Comparison of ENCODE assay signal across 11 cellular contexts in genomic region chr2:200199576-200200263, GRCh38.
DNase-seq lines count a peak whose midpoint lies in the region; ATAC-seq, FAIRE-seq and TF ChIP-seq lines count a peak whose summit lies in the region.
"Had no signal": no experiment of that assay in that cellular context is flagged by ENCODE, and none has a peak within 500 bp of the region (broad histone marks: within the 10 kb centered on the region; RNA-seq: fewer than 3 reads in every experiment).

No MANE protein-coding gene starts in this region.

- no peak for TF ChIP-seq EP300 in H1 (IDR thresholded peaks at IDR 0.05; ENCODE audit: borderline replicate concordance in 1 of 2, low read depth in 2 of 2, low read length in 2 of 2)

- H3K14ac ChIP-seq in H1 (ENCODE audit: insufficient read length), result no peak overlapping the region

- peaks cover 12 to 39% (median 19%) of the 10 kb centered on the region in 10 experiments for H3K4me1 ChIP-seq in BLaER1 treated with 17β-estradiol and CSF1 and Interleukin-3, amounts not matched to agents 10 nM and 100 nM
- H3K4me1 ChIP-seq in H1 (replicated peaks in 1 of 4; ENCODE audit: control insufficient read depth in 3 of 4, insufficient read depth in 4 of 4, low read length in 3 of 4), result peaks cover 5 to 22% (median 10%) of the 10 kb centered on the region in 4 experiments
- no peaks in the 10 kb centered on the region for H3K4me1 ChIP-seq in psoas muscle
- H3K4me1 ChIP-seq: suprapubic skin had no signal

- POLR2A ChIA-PET in H1 (lab: Charles Lee; ENCODE audit: partially characterized antibody), result interaction anchor here (0.6 to 1.2 kb wide), 4 partner anchors 31 to 168 kb away, joined by 3 to 6 read pairs (median 4); no protein-coding TSS in a partner anchor

- CTCF ChIA-PET in H1 (lab: Charles Lee; ENCODE audit: partially characterized antibody), result interaction anchor here (0.7 to 3.8 kb wide), 23 partner anchors 10 to 283 kb away, joined by 3 to 25 read pairs (median 4); partner anchors contain the start of gene SPATS2L

- H3K27me3 ChIP-seq in BLaER1 treated with 17β-estradiol and CSF1 and Interleukin-3, amounts not matched to agents 10 nM and 100 nM, result no peaks in the 10 kb centered on the region
- H3K27me3 ChIP-seq in H1 (replicated peaks in 1 of 4; ENCODE audit: control insufficient read depth in 3 of 4, extremely low read depth in 1 of 4, insufficient read depth in 3 of 4, low read length in 3 of 4) (no peaks in the 10 kb centered on the region), psoas muscle (ENCODE audit: insufficient read depth in 3 of 3, low read length in 2 of 3) (no peaks in the 10 kb centered on the region)
- H3K27me3 ChIP-seq: suprapubic skin had no signal

- TF ChIP-seq CTCF in GM12874 (IDR thresholded peaks at IDR 0.05; ENCODE audit: insufficient read depth, low read depth, low read length) (peak; percentile 20; the same call in 1 of the 2 replicates), H1 (IDR thresholded peaks at IDR 0.05; ENCODE audit: control extremely low read depth in 1 of 3, insufficient read depth in 1 of 3, low read depth in 1 of 3, low read length in 3 of 3) (peak; percentile 40 to 58 (median 48)), psoas muscle (IDR thresholded peaks at IDR 0.05) (no peak)

- H3K79me2 ChIP-seq in H1 (ENCODE audit: control insufficient read depth in 1 of 2, insufficient read depth in 2 of 2, low read length in 2 of 2), result no peaks in the 10 kb centered on the region

- H2AK5ac ChIP-seq in H1 (ENCODE audit: low read depth, low read length), result peak overlapping the region; percentile 49; the same call in 1 of the 2 replicates

- peak overlapping the region; percentile 83 for H4K5ac ChIP-seq in H1 (ENCODE audit: insufficient read length, low read depth, low read length)

- peak overlapping the region in 8 of 11 experiments; percentile 3 to 75 (median 60); a peak in 15 of 22 replicates for H3K27ac ChIP-seq in BLaER1 treated with 17β-estradiol and CSF1 and Interleukin-3, amounts not matched to agents 10 nM and 100 nM
- H3K27ac ChIP-seq in H1 (ENCODE audit: low read depth, low read length) (peak overlapping the region; percentile 52; the same call in 1 of the 2 replicates), psoas muscle (no peak overlapping the region)
- H3K27ac ChIP-seq: suprapubic skin had no signal

- peak overlapping the region in 3 of 11 experiments; percentile 37 to 45 (median 39); a peak in 3 of 22 replicates for H3K9ac ChIP-seq in BLaER1 treated with 17β-estradiol and CSF1 and Interleukin-3, amounts not matched to agents 10 nM and 100 nM
- H3K9ac ChIP-seq in H1 (replicated peaks in 1 of 4; ENCODE audit: extremely low read depth in 1 of 4, low read depth in 3 of 4, low read length in 3 of 4), result no peak overlapping the region

- peak overlapping the region; percentile 97 for H4K91ac ChIP-seq in H1 (replicated peaks; ENCODE audit: insufficient read length, low read length)

- H3K4me2 ChIP-seq in BLaER1 treated with 17β-estradiol and CSF1 and Interleukin-3, amounts not matched to agents 10 nM and 100 nM, result peak overlapping the region; percentile 30 to 95 (median 77)
- no peak overlapping the region; a peak in 1 of 4 replicates for H3K4me2 ChIP-seq in H1 (ENCODE audit: insufficient read depth in 1 of 2, low read depth in 2 of 2, low read length in 2 of 2)

- no peak overlapping the region; the same call in 1 of the 2 replicates for H4K8ac ChIP-seq in H1 (ENCODE audit: extremely low read depth, insufficient read depth, low read length)

- H4K20me1 ChIP-seq in BLaER1 treated with 17β-estradiol and CSF1 and Interleukin-3, amounts not matched to agents 10 nM and 100 nM, result 0 out of 22 replicates have a peak, but pooled peaks cover 0 to 3% (median 0%) of the 10 kb centered on the region in 11 experiments
- H4K20me1 ChIP-seq in H1 (replicated peaks in 1 of 2; ENCODE audit: control insufficient read depth in 1 of 2, insufficient read depth in 2 of 2, low read length in 2 of 2), result no peaks in the 10 kb centered on the region

- H2BK5ac ChIP-seq in H1 (ENCODE audit: low read depth, low read length), result peak overlapping the region; percentile 97

- no peaks in the 10 kb centered on the region; the same call in 1 of the 2 replicates for H3K79me1 ChIP-seq in H1 (ENCODE audit: low read depth, low read length)

- peaks cover 2% of the 10 kb centered on the region; the same call in 1 of the 2 replicates for H3K23me2 ChIP-seq in H1 (ENCODE audit: low read depth, low read length)

- H3K4me3 ChIP-seq in BLaER1 treated with 17β-estradiol and CSF1 and Interleukin-3, amounts not matched to agents 10 nM and 100 nM, result peak overlapping the region in 2 of 10 experiments; percentile 5 to 36; a peak in 4 of 20 replicates
- H3K4me3 ChIP-seq in H1 (ENCODE audit: extremely low read depth in 1 of 4, insufficient read depth in 2 of 4, low read depth in 3 of 4, low read length in 4 of 4) (no peak overlapping the region), psoas muscle (no peak overlapping the region)
- H3K4me3 ChIP-seq: suprapubic skin had no signal

- H3K56ac ChIP-seq in H1 (replicated peaks; ENCODE audit: insufficient read length, low read depth, low read length), result no peak overlapping the region

- peak overlapping the region; percentile 6; the same call in 1 of the 2 replicates for H2BK15ac ChIP-seq in H1 (ENCODE audit: low read length)

- H2BK20ac ChIP-seq in H1 (ENCODE audit: low read length), result peak overlapping the region; percentile 96; the same call in 1 of the 2 replicates

- no peak for ATAC-seq in psoas muscle
- ATAC-seq: left lobe of liver had no signal

- peak overlapping the region; percentile 96 for H2BK120ac ChIP-seq in H1 (replicated peaks; ENCODE audit: low read depth, low read length)

- H2AFZ ChIP-seq in H1 (ENCODE audit: low read length), result no peak overlapping the region

- H2BK12ac ChIP-seq in H1 (ENCODE audit: low read depth, low read length), result peak overlapping the region; percentile 56

- no peak; a peak in 1 of 3 replicates for TF ChIP-seq POLR2A in H1 (IDR thresholded peaks at IDR 0.05; ENCODE audit: control extremely low read depth in 1 of 2, low read depth in 2 of 2, low read length in 2 of 2)

- intact Hi-C loops in psoas muscle (cut with DNase I), result no loop called here

- 72% methylated on average over 4 of the region's 4 CpGs; no CpG with 5 or more reads in 1 of the 2 experiments for WGBS in H1 (ENCODE audit: extremely low coverage in 1 of 2, insufficient coverage in 1 of 2, insufficient read length in 1 of 2, insufficient replicate concordance in 2 of 2, low coverage in 1 of 2, low lambda C conversion rate in 2 of 2, missing lambda C conversion rate in 1 of 2), 2 experiments
- 73 to 88% (median 81%) methylated on average over 4 of the region's 4 CpGs for WGBS in psoas muscle, 3 donors

- no peak for FAIRE-seq in H1 (lab: Jason Lieb, UNC)

- peak overlapping the region; percentile 97 for H3K18ac ChIP-seq in H1 (ENCODE audit: extremely low read depth, low read length)

- H3K9me3 ChIP-seq in BLaER1 treated with 17β-estradiol and CSF1 and Interleukin-3, amounts not matched to agents 10 nM and 100 nM (replicated peaks in 1 of 11), result peaks cover 0 to 7% (median 0%) of the 10 kb centered on the region in 11 experiments; a peak in 4 of 22 replicates
- H3K9me3 ChIP-seq in H1 (ENCODE audit: insufficient read depth in 2 of 2, low read depth in 1 of 2, low read length in 1 of 2) (no peaks in the 10 kb centered on the region), psoas muscle (no peaks in the 10 kb centered on the region)
- H3K9me3 ChIP-seq: suprapubic skin had no signal

- peak; percentile 64 for DNase-seq in NCI-H1436 treated with DMSO at 0.1 percent for 48 hours (lab: John Stamatoyannopoulos, UW)
- DNase-seq in H1 (ENCODE audit: low read depth in 1 of 2, low spot score in 2 of 2), result peak in 1 of 2 experiments; percentile 68
- no peak for DNase-seq in RKO (ENCODE audit: low spot score)
- DNase-seq in psoas muscle, result no peak
- DNase-seq in ureter (ENCODE audit: low spot score), result no peak
- DNase-seq in glomerular visceral epithelial cell (ENCODE audit: extremely low spot score), result no peak
- DNase-seq: stimulated activated CD4-positive, alpha-beta T cell treated with anti-CD3 and anti-CD28 coated beads, Interleukin-4, amount 100 ng/mL, for 1 hour had no signal

- no peaks in the 10 kb centered on the region for H3K36me3 ChIP-seq in BLaER1 treated with 17β-estradiol and CSF1 and Interleukin-3, amounts not matched to agents 10 nM and 100 nM
- H3K36me3 ChIP-seq in H1 (ENCODE audit: control insufficient read depth in 2 of 4, insufficient read depth in 4 of 4, low read length in 3 of 4) (no peaks in the 10 kb centered on the region), psoas muscle (ENCODE audit: insufficient read depth in 1 of 2, low read depth in 1 of 2) (no peaks in the 10 kb centered on the region)
- H3K36me3 ChIP-seq: suprapubic skin had no signal

- peak; percentile 41 to 62 for TF ChIP-seq RAD21 in H1 (IDR thresholded peaks at IDR 0.05 in 1 of 2, conservative IDR thresholded peaks at IDR 0.05 in 1 of 2; ENCODE audit: low read depth in 2 of 2, low read length in 2 of 2)

- peak overlapping the region; percentile 0 for H3K4ac ChIP-seq in H1 (replicated peaks; ENCODE audit: insufficient read length, low read depth, low read length)

- no peak overlapping the region for H3K23ac ChIP-seq in H1 (ENCODE audit: insufficient read length)

TF ChIP-seq in H1, 55 proteins besides CTCF, POLR2A, EP300 and RAD21:
- TF ChIP-seq BCL11A (IDR thresholded peaks at IDR 0.05; ENCODE audit: low read depth in 2 of 2, low read length in 2 of 2), result no peak
- no peak for TF ChIP-seq JUND (IDR thresholded peaks at IDR 0.05; ENCODE audit: low read length)
- peak; percentile 77; the same call in 1 of the 2 replicates for TF ChIP-seq YY1 (IDR thresholded peaks at IDR 0.05; ENCODE audit: low read depth, low read length)
- peak; percentile 30; the same call in 1 of the 2 replicates for TF ChIP-seq TAF1 (IDR thresholded peaks at IDR 0.05; ENCODE audit: low read depth, low read length)
- TF ChIP-seq POLR2AphosphoS5 (IDR thresholded peaks at IDR 0.05; ENCODE audit: low read depth, low read length), result peak; percentile 35
- no peak for TF ChIP-seq SRF (IDR thresholded peaks at IDR 0.05; ENCODE audit: low read depth, low read length)
- TF ChIP-seq TAF7 (optimal IDR thresholded peaks at IDR 0.05; ENCODE audit: borderline replicate concordance, low read depth, low read length), result no peak
- TF ChIP-seq SP1 (IDR thresholded peaks at IDR 0.05; ENCODE audit: low read depth, low read length), result no peak

Comparison
In these comparisons a context has a peak if more than half of its experiments do, and no peak if none do; other contexts are left out.
1. H3K4me2 ChIP-seq: peak in BLaER1 treated with 17β-estradiol and CSF1 and Interleukin-3, amounts not matched to agents 10 nM and 100 nM (11 of 11); none in H1 (0 of 2).